Comparison of ENCODE assay signal across 8 cellular contexts in genomic region chr14:77459072-77459723, GRCh38. TPM values are rescaled to one million over a fixed set of nuclear protein-coding genes. Genes with fewer than 3 reads are reported as not detected.
A peak's percentile ranks its signal among the peaks of the same experiment; 100 is the strongest.
DNase-seq lines count a peak whose midpoint lies in the region; ATAC-seq lines count a peak whose summit lies in the region.

No MANE protein-coding gene starts in this region.

- peak overlapping the region; percentile 100 for H3K4me3 Mint-ChIP-seq in natural killer cell treated with Interleukin-12 subunit alpha and Interleukin-12 subunit beta and Interleukin-15 and Interleukin-18, amount 100 ng/mL, for 72 hours
- peak overlapping the region; percentile 100 for H3K4me3 Mint-ChIP-seq in stimulated activated naive CD8-positive, alpha-beta T cell treated with anti-CD3 and anti-CD28 coated beads, Interleukin-15, amount 100 ng/mL, for 72 hours

- H3K9me3 Mint-ChIP-seq in natural killer cell treated with Interleukin-12 subunit alpha and Interleukin-12 subunit beta and Interleukin-15 and Interleukin-18, amount 100 ng/mL, for 72 hours, result no peaks in the 10 kb centered on the region
- H3K9me3 Mint-ChIP-seq in stimulated activated naive CD8-positive, alpha-beta T cell treated with anti-CD3 and anti-CD28 coated beads, Interleukin-15, amount 100 ng/mL, for 72 hours, result no peaks in the 10 kb centered on the region

- peak overlapping the region; percentile 98 for H3K27ac Mint-ChIP-seq in natural killer cell treated with Interleukin-12 subunit alpha and Interleukin-12 subunit beta and Interleukin-15 and Interleukin-18, amount 100 ng/mL, for 72 hours
- H3K27ac Mint-ChIP-seq in stimulated activated naive CD8-positive, alpha-beta T cell treated with anti-CD3 and anti-CD28 coated beads, Interleukin-15, amount 100 ng/mL, for 72 hours, result peak overlapping the region; percentile 100

- H3K9me3 ChIP-seq in esophagus (ENCODE audit: control insufficient read depth in 2 of 2, insufficient read depth in 1 of 2, low read depth in 1 of 2, low read length in 1 of 2), result no peaks in the 10 kb centered on the region

- DNase-seq in AML-193 (lab: John Stamatoyannopoulos, UW) (peak; percentile 50 to 64), H7 (peak; percentile 75), NCI-H82 treated with DMSO at 0.1 percent for 48 hours (lab: John Stamatoyannopoulos, UW; ENCODE audit: unreplicated experiment) (peak; percentile 45), activated T-cell treated with anti-CD3 and anti-CD28 coated beads for 1 hour (ENCODE audit: low read depth) (peak; percentile 38)
- DNase-seq in natural killer cell treated with Interleukin-12 subunit alpha and Interleukin-12 subunit beta and Interleukin-15 and Interleukin-18, amount 100 ng/mL, for 72 hours (ENCODE audit: low spot score), result peak; percentile 70
- peak; percentile 64 to 70 for DNase-seq in stimulated activated naive CD8-positive, alpha-beta T cell treated with anti-CD3 and anti-CD28 coated beads, Interleukin-15, amount 100 ng/mL, for 72 hours

- H3K27me3 ChIP-seq in H7 (ENCODE audit: control insufficient read depth, insufficient read depth, low read length) (no peaks in the 10 kb centered on the region), esophagus (ENCODE audit: control insufficient read depth in 1 of 2, insufficient read depth in 2 of 2, low read length in 2 of 2) (no peaks in the 10 kb centered on the region)

- peaks cover 36 to 41% of the 10 kb centered on the region in 2 donors for H3K4me1 Mint-ChIP-seq in natural killer cell treated with Interleukin-12 subunit alpha and Interleukin-12 subunit beta and Interleukin-15 and Interleukin-18, amount 100 ng/mL, for 72 hours (ENCODE audit: low read depth in 2 of 2)
- H3K4me1 Mint-ChIP-seq in stimulated activated naive CD8-positive, alpha-beta T cell treated with anti-CD3 and anti-CD28 coated beads, Interleukin-15, amount 100 ng/mL, for 72 hours, result peaks cover 45% of the 10 kb centered on the region

- peaks cover 36% of the 10 kb centered on the region for H3K36me3 Mint-ChIP-seq in natural killer cell treated with Interleukin-12 subunit alpha and Interleukin-12 subunit beta and Interleukin-15 and Interleukin-18, amount 100 ng/mL, for 72 hours

- peaks cover 0 to 2% of the 10 kb centered on the region in 2 donors for H3K4me1 ChIP-seq in esophagus (ENCODE audit: control insufficient read depth in 2 of 2, insufficient read depth in 2 of 2, low read length in 1 of 2)

- H3K36me3 ChIP-seq in H7 (replicated peaks; ENCODE audit: control insufficient read depth, insufficient read depth, low read length), result peaks cover 32% of the 10 kb centered on the region
- H3K36me3 ChIP-seq in esophagus (ENCODE audit: control insufficient read depth in 2 of 2, insufficient read depth in 2 of 2, low read length in 1 of 2), result peaks cover 11 to 25% of the 10 kb centered on the region in 2 donors

- WGBS in esophagus, 2 donors, result 29 to 32% methylated on average over 13 of the region's 13 CpGs

- no peak for ATAC-seq in natural killer cell treated with Interleukin-12 subunit alpha and Interleukin-12 subunit beta and Interleukin-15 and Interleukin-18, amount 100 ng/mL, for 72 hours
- ATAC-seq in stimulated activated naive CD8-positive, alpha-beta T cell treated with anti-CD3 and anti-CD28 coated beads, Interleukin-15, amount 100 ng/mL, for 72 hours, result no peak
- ATAC-seq in GM19467 (IDR thresholded peaks at IDR 0.05; ENCODE audit: unreplicated experiment), result no peak

- no peak overlapping the region for H3K27ac ChIP-seq in esophagus (ENCODE audit: low read depth in 2 of 2, low read length in 1 of 2)

- no peaks in the 10 kb centered on the region for H3K27me3 Mint-ChIP-seq in natural killer cell treated with Interleukin-12 subunit alpha and Interleukin-12 subunit beta and Interleukin-15 and Interleukin-18, amount 100 ng/mL, for 72 hours
- no peaks in the 10 kb centered on the region for H3K27me3 Mint-ChIP-seq in stimulated activated naive CD8-positive, alpha-beta T cell treated with anti-CD3 and anti-CD28 coated beads, Interleukin-15, amount 100 ng/mL, for 72 hours

- H3K4me3 ChIP-seq in H7 (ENCODE audit: insufficient read depth, low read depth, low read length) (peak overlapping the region; percentile 73), esophagus (ENCODE audit: low read depth in 1 of 2, low read length in 2 of 2) (peak overlapping the region; percentile 1 to 98)

RNA-seq across cellular contexts. Expression of gene AHSA1, which starts 1.3 kb away (rescaled TPM):
- total RNA-seq in H7 (2014; rRNA removed; shearing (Covaris generic)), result 140 and 149 TPM in 2 replicates
- 10 to 100 TPM; 75.4 to 97.4 TPM for polyA plus RNA-seq in esophagus
- 100 to 1,000 TPM; 214 to 245 TPM for total RNA-seq in natural killer cell treated with Interleukin-12 subunit alpha and Interleukin-12 subunit beta and Interleukin-15 and Interleukin-18, amount 100 ng/mL, for 72 hours

RNA-seq across cellular contexts. Expression of gene VIPAS39, which starts 1.8 kb away (rescaled TPM):
- 25.4 and 30.5 TPM in 2 replicates for total RNA-seq in H7 (2014; rRNA removed; shearing (Covaris generic))
- polyA plus RNA-seq in esophagus, result 1 to 10 TPM; 7.5 to 10.0 TPM
- 10 to 100 TPM; 19.0 to 22.0 TPM for total RNA-seq in natural killer cell treated with Interleukin-12 subunit alpha and Interleukin-12 subunit beta and Interleukin-15 and Interleukin-18, amount 100 ng/mL, for 72 hours

RNA-seq across cellular contexts. Expression of gene NOXRED1, which starts 35.9 kb away (rescaled TPM):
- 0.07 and 2.3 TPM in 2 replicates for total RNA-seq in H7 (2014; rRNA removed; shearing (Covaris generic))
- polyA plus RNA-seq in esophagus, result under 1 TPM; 0.09 to 0.22 TPM
- total RNA-seq in natural killer cell treated with Interleukin-12 subunit alpha and Interleukin-12 subunit beta and Interleukin-15 and Interleukin-18, amount 100 ng/mL, for 72 hours, result 1 to 10 TPM in 1 of 2 donors, under 1 TPM in 1; 0.45 to 1.3 TPM

RNA-seq across cellular contexts. Expression of gene ISM2, which starts 39.4 kb away (rescaled TPM):
- total RNA-seq in H7 (2014; rRNA removed; shearing (Covaris generic)), result 1.1 and 2.1 TPM in 2 replicates
- polyA plus RNA-seq in esophagus, result under 1 TPM; 0.12 to 0.16 TPM
- total RNA-seq in natural killer cell treated with Interleukin-12 subunit alpha and Interleukin-12 subunit beta and Interleukin-15 and Interleukin-18, amount 100 ng/mL, for 72 hours, result under 1 TPM; 0.14 to 0.36 TPM
